ENCODE assay signal across 8 cellular contexts in the genomic region with DNA sequence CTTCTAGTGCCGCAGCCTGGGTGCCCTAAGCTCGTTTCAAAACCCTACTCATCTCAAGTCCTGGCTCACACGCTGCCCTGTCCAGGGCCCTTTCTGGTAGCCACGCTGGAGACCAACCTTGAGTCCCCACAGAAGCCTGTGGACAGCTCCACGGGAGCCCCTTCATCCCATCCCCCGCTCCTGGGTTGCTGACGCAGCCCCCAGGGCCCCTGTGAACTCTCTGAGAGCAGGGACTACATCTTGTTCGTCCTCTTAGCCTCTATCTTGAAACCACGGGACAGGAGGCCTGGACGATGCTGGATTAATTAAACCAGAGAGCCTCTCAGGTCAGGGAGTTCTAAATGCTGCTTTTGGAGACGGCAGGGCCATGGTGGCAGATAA. TPM values are rescaled to one million over a fixed set of nuclear protein-coding genes. Genes with fewer than 3 reads are reported as not detected.
DNase-seq lines count a peak whose midpoint lies in the region; ATAC-seq and TF ChIP-seq lines count a peak whose summit lies in the region.

No MANE protein-coding gene starts in this region.

- DNase-seq in BE2C, result no peak
- DNase-seq in fibroblast of pulmonary artery (ENCODE audit: low read depth), result no peak
- peak in 3 of 5 donors; percentile 39 to 65 (median 57) for DNase-seq in ovary
- DNase-seq in stimulated activated CD4-positive, alpha-beta T cell treated with anti-CD3 and anti-CD28 coated beads, Interleukin-4, amount 100 ng/mL, for 4 hours, result no peak
- no peak for DNase-seq in ureter (ENCODE audit: low spot score)

- no peak for TF ChIP-seq POLR2A in ovary (IDR thresholded peaks at IDR 0.05)

- TF ChIP-seq CTCF in BE2C (IDR thresholded peaks at IDR 0.05; ENCODE audit: low read depth, low read length), result no peak
- no peak for TF ChIP-seq CTCF in VCaP (conservative IDR thresholded peaks at IDR 0.05)
- TF ChIP-seq CTCF in fibroblast of pulmonary artery (IDR thresholded peaks at IDR 0.05; ENCODE audit: low read length, missing control alignments), result no peak
- no peak for TF ChIP-seq CTCF in ovary (IDR thresholded peaks at IDR 0.05)

- H3K9me3 ChIP-seq in BE2C (no peaks in the 10 kb centered on the region), ovary (no peaks in the 10 kb centered on the region)

- H3K27me3 ChIP-seq in BE2C, result no peaks in the 10 kb centered on the region
- no peaks in the 10 kb centered on the region for H3K27me3 ChIP-seq in ovary

- ATAC-seq in GM18519 (IDR thresholded peaks at IDR 0.05; ENCODE audit: low FRiP score, unreplicated experiment) (no peak), GM19328 (IDR thresholded peaks at IDR 0.05; ENCODE audit: unreplicated experiment) (no peak)

- H3K27ac ChIP-seq in VCaP, result peak overlapping the region; percentile 86
- peak overlapping the region; percentile 59 to 91 for H3K27ac ChIP-seq in ovary

- WGBS in ovary, 3 donors, result 14 to 20% (median 16%) methylated on average over 11 of the region's 11 CpGs

- intact Hi-C loops in ovary (cut with DNase I), result loop anchor here (5.0 to 10.0 kb wide), 3 partner anchors 55 to 218 kb away; partner anchors contain the start of genes ALKBH7 (in 1 of the 4) and PSPN (in 1 of the 4)

- TF ChIP-seq EP300 in ovary (IDR thresholded peaks at IDR 0.05), result no peak

- H3K4me1 ChIP-seq in BE2C (peaks cover 35% of the 10 kb centered on the region), ovary (ENCODE audit: insufficient read depth) (peaks cover 48% of the 10 kb centered on the region)

- H3K4me3 ChIP-seq in BE2C (ENCODE audit: low read depth, low read length) (peak overlapping the region; percentile 52), fibroblast of pulmonary artery (replicated peaks; ENCODE audit: low read depth, low read length) (peak overlapping the region; percentile 27), ovary (no peak overlapping the region)

- H3K36me3 ChIP-seq in BE2C, result peaks cover 34% of the 10 kb centered on the region
- no peaks in the 10 kb centered on the region for H3K36me3 ChIP-seq in ovary

RNA-seq across cellular contexts. Expression of gene MLLT1, which starts 7.4 kb away (rescaled TPM):
- 146 TPM for polyA plus RNA-seq in BE2C (2012; ENCODE audit: insufficient read depth, insufficient read length, low read depth)
- total RNA-seq in ovary, result 100 to 1,000 TPM in 3 of 7 donors, 10 to 100 TPM in 4; 16.3 to 116 (median 95.8) TPM
- 10 to 100 TPM; 11.1 to 43.7 TPM for polyA plus RNA-seq in ovary
- 68.3 TPM for total RNA-seq in ureter

Comparison
In these comparisons a context has a peak if more than half of its experiments do, and no peak if none do; other contexts are left out.
1. DNase-seq: peak in ovary (3 of 5); none in BE2C (single experiment), fibroblast of pulmonary artery (single experiment), stimulated activated CD4-positive, alpha-beta T cell treated with anti-CD3 and anti-CD28 coated beads, Interleukin-4, amount 100 ng/mL, for 4 hours (0 of 2) and ureter (single experiment).